In the genomic region with DNA sequence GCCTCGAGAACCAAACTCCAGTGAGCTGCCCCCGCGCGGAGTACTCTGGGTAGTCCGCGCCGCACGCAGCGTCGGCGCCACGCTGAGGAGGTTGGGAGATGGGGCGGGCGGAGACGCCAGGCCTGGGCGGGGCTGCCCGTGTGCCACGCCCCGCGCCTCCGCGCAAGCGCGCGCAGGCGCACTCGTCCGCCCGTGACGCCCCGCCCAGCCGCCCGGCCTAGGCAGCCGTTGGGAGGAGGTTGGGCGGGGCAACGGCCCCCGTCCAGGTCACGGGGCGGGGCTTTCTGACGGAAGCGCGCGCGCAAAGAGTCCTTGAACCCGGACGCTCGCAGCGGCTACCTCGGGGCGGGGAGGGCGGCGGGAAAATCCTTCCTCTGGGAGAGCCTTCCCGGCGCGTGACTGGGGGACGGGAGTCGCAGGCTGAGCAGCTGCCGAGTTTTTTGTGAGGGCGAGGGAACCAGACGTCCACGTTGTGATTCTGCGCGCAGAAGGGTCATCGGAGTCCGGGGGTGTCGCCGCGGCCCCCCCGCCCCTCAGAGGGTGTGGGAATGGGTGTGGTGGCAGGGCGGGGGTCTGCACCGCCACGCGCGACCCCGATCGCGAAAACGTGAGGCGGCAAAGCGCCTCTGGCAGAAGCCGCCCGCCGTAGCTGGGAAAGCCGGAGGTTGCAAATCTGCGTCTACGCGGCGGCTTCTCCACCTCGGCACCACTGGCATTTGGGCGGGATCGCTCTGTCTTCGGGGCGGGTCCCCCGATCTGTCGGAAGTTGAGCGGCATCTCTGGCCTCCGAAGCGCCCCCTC, we compare ENCODE assay signal across 8 cellular contexts. TPM values are rescaled to one million over a fixed set of nuclear protein-coding genes. Genes with fewer than 3 reads are reported as not detected.
A peak's percentile ranks its signal among the peaks of the same experiment; 100 is the strongest.
DNase-seq lines count a peak whose midpoint lies in the region; ATAC-seq and TF ChIP-seq lines count a peak whose summit lies in the region.

A gene with protein sequence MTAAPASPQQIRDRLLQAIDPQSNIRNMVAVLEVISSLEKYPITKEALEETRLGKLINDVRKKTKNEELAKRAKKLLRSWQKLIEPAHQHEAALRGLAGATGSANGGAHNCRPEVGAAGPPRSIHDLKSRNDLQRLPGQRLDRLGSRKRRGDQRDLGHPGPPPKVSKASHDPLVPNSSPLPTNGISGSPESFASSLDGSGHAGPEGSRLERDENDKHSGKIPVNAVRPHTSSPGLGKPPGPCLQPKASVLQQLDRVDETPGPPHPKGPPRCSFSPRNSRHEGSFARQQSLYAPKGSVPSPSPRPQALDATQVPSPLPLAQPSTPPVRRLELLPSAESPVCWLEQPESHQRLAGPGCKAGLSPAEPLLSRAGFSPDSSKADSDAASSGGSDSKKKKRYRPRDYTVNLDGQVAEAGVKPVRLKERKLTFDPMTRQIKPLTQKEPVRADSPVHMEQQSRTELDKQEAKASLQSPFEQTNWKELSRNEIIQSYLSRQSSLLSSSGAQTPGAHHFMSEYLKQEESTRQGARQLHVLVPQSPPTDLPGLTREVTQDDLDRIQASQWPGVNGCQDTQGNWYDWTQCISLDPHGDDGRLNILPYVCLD (minus strand): TSS at position 22 of the 801 bp plus-strand sequence. CDS start 261 bp downstream, outside the sequence.

- peaks cover 46% of the 10 kb centered on the region for H4K20me1 ChIP-seq in BLaER1

- H3K4me3 ChIP-seq in BLaER1 (peak within 1 kb of the TSS; percentile 94), coronary artery (peak within 1 kb of the TSS; percentile 96)

- peaks cover 32% of the 10 kb centered on the region for H3K4me1 Mint-ChIP-seq in activated CD4-positive, alpha-beta T cell treated with anti-CD3 and anti-CD28 coated beads, Interleukin-2, amount 10 ng/mL, durations not matched to agents 24 days and 14 days

- peaks cover 39% of the 10 kb centered on the region for H3K36me3 Mint-ChIP-seq in activated CD4-positive, alpha-beta T cell treated with anti-CD3 and anti-CD28 coated beads, Interleukin-2, amount 10 ng/mL, durations not matched to agents 24 days and 14 days (ENCODE audit: low read depth)

- H3K9me3 ChIP-seq in BLaER1: peaks cover 17% of the 10 kb centered on the region

- no peak for TF ChIP-seq CTCF in coronary artery (IDR thresholded peaks at IDR 0.05)

- intact Hi-C loops in activated CD4-positive, alpha-beta T cell treated with anti-CD3 and anti-CD28 coated beads, Interleukin-2, amount 10 ng/mL, durations not matched to agents 24 days and 14 days (cut with micrococcal nuclease): loop anchor here (1.0 to 2.0 kb wide), 5 partner anchors 32 to 132 kb away; partner anchors contain the start of genes C19orf44, CALR3, CHERP and SLC35E1

- peak within 1 kb of the TSS; percentile 92 for H3K27ac ChIP-seq in BLaER1
- peak within 1 kb of the TSS; percentile 90 to 93 for H3K27ac ChIP-seq in coronary artery

- peak within 1 kb of the TSS; percentile 92 for H3K4me2 ChIP-seq in BLaER1

- DNase-seq in GM19240 (ENCODE audit: insufficient read length, low spot score) (peak; percentile 79), NCI-H524 treated with DMSO at 0.1 percent for 48 hours (lab: John Stamatoyannopoulos, UW) (peak; percentile 36), coronary artery (ENCODE audit: low spot score) (peak; percentile 96), left lobe of liver (ENCODE audit: low spot score) (peak; percentile 97)
- DNase-seq in activated CD4-positive, alpha-beta T cell treated with anti-CD3 and anti-CD28 coated beads, Interleukin-2, amount 10 ng/mL, durations not matched to agents 24 days and 14 days: peak; percentile 98
- peak; percentile 95 to 97 for DNase-seq in stimulated activated CD4-positive, alpha-beta T cell treated with anti-CD3 and anti-CD28 coated beads, Interleukin-2, amount 100 ng/mL, for 24 hours

- H3K27me3 Mint-ChIP-seq in activated CD4-positive, alpha-beta T cell treated with anti-CD3 and anti-CD28 coated beads, Interleukin-2, amount 10 ng/mL, durations not matched to agents 24 days and 14 days: no peaks in the 10 kb centered on the region

- H3K36me3 ChIP-seq in BLaER1: peaks cover 62% of the 10 kb centered on the region

- no peaks in the 10 kb centered on the region for H3K27me3 ChIP-seq in BLaER1

- H3K9ac ChIP-seq in BLaER1: peak within 1 kb of the TSS; percentile 97

- ATAC-seq in HG03457 (IDR thresholded peaks at IDR 0.05; ENCODE audit: unreplicated experiment) (peak; percentile 64), left lobe of liver (peak; percentile 88)

- peak within 1 kb of the TSS; percentile 96 for H3K4me3 Mint-ChIP-seq in activated CD4-positive, alpha-beta T cell treated with anti-CD3 and anti-CD28 coated beads, Interleukin-2, amount 10 ng/mL, durations not matched to agents 24 days and 14 days

- H3K4me1 ChIP-seq in BLaER1: peaks cover 28% of the 10 kb centered on the region

- peak within 1 kb of the TSS; percentile 99 for H3K27ac Mint-ChIP-seq in activated CD4-positive, alpha-beta T cell treated with anti-CD3 and anti-CD28 coated beads, Interleukin-2, amount 10 ng/mL, durations not matched to agents 24 days and 14 days

- H3K9me3 Mint-ChIP-seq in activated CD4-positive, alpha-beta T cell treated with anti-CD3 and anti-CD28 coated beads, Interleukin-2, amount 10 ng/mL, durations not matched to agents 24 days and 14 days: no peaks in the 10 kb centered on the region

RNA-seq across cellular contexts. Expression of the gene that starts here (rescaled TPM):
- 15.5 and 16.8 TPM in 2 replicates for total RNA-seq in activated CD4-positive, alpha-beta T cell treated with anti-CD3 and anti-CD28 coated beads, Interleukin-2, amount 10 ng/mL, durations not matched to agents 24 days and 14 days
- 6.0 TPM for total RNA-seq in left lobe of liver

Comparison
In these comparisons a context has a peak if more than half of its experiments do, and no peak if none do; other contexts are left out.
1. Peak in every context shown above with its lines: DNase-seq, ATAC-seq, H3K4me3 ChIP-seq and H3K27ac ChIP-seq.
2. DNase-seq: peak in every context shown above with its lines; median percentile 98 in activated CD4-positive, alpha-beta T cell treated with anti-CD3 and anti-CD28 coated beads, Interleukin-2, amount 10 ng/mL, durations not matched to agents 24 days and 14 days; 97 in left lobe of liver; 96 in coronary artery; 96 in stimulated activated CD4-positive, alpha-beta T cell treated with anti-CD3 and anti-CD28 coated beads, Interleukin-2, amount 100 ng/mL, for 24 hours; 79 in GM19240; 36 in NCI-H524 treated with DMSO at 0.1 percent for 48 hours.